1 cellular context compared by ENCODE assay signal in the genomic region with DNA sequence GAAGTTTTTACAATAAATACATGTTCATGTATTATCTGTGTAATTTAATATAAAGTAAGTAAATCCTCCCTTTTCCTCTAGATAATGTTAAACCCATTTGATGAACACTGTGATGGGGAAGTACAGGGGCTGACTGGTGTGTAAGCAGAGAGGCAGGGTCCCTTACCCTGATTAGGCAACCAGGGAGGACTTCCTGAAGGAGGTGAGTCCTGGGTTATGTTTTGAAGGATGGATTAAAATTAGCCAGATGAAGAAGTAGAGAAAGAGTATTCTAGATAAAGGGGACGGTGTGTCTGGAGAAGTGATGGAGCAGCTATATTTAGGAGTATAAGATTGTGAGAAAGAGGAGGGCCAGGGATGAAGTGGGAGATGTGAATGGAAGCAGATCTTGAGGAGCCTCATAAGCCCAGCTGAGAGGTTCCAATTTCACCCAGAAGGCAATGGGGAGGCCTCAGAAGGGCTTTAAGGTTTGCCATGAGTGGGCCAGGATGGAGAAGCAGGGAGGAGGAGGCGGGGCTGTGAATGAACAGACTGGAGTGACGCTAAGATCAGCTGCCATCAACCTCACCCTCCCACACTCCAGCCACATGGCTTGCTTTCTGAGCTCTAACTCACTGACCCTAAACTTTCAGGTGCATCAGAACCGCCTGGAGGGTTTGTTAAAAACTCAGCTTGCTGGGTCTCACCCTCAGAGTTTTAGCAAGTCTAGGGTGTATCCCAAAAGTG.
TF ChIP-seq lines count a peak whose summit lies in the region.

No MANE protein-coding gene starts in this region.

TF ChIP-seq in GM12878, 131 proteins besides CTCF, POLR2A, EP300 and RAD21 (continued from another document):
- TF ChIP-seq, protein P1, sequence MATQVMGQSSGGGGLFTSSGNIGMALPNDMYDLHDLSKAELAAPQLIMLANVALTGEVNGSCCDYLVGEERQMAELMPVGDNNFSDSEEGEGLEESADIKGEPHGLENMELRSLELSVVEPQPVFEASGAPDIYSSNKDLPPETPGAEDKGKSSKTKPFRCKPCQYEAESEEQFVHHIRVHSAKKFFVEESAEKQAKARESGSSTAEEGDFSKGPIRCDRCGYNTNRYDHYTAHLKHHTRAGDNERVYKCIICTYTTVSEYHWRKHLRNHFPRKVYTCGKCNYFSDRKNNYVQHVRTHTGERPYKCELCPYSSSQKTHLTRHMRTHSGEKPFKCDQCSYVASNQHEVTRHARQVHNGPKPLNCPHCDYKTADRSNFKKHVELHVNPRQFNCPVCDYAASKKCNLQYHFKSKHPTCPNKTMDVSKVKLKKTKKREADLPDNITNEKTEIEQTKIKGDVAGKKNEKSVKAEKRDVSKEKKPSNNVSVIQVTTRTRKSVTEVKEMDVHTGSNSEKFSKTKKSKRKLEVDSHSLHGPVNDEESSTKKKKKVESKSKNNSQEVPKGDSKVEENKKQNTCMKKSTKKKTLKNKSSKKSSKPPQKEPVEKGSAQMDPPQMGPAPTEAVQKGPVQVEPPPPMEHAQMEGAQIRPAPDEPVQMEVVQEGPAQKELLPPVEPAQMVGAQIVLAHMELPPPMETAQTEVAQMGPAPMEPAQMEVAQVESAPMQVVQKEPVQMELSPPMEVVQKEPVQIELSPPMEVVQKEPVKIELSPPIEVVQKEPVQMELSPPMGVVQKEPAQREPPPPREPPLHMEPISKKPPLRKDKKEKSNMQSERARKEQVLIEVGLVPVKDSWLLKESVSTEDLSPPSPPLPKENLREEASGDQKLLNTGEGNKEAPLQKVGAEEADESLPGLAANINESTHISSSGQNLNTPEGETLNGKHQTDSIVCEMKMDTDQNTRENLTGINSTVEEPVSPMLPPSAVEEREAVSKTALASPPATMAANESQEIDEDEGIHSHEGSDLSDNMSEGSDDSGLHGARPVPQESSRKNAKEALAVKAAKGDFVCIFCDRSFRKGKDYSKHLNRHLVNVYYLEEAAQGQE (IDR thresholded peaks at IDR 0.05; ENCODE audit: low read depth, low read length) = no peak
- TF ChIP-seq CBFB (IDR thresholded peaks at IDR 0.05; ENCODE audit: low read depth) (no peak), ZNF274 (IDR thresholded peaks at IDR 0.05; ENCODE audit: insufficient read depth, insufficient read length) (no peak), BRCA1 (IDR thresholded peaks at IDR 0.05; ENCODE audit: low read depth, low read length) (no peak), TCF12 (IDR thresholded peaks at IDR 0.05; ENCODE audit: low read depth, low read length) (peak; percentile 70; the same call in 1 of the 2 replicates), POU2F2 (IDR thresholded peaks at IDR 0.05; ENCODE audit: borderline replicate concordance, low read depth, low read length) (no peak), KLF5 (IDR thresholded peaks at IDR 0.05; ENCODE audit: partially characterized antibody) (no peak)
